In genomic region chr5:55463613-55464012, GRCh38 we compare ENCODE assay signal across 24 cellular contexts.
"Had no signal": no experiment of that assay in that cellular context is flagged by ENCODE, and none has a peak within 500 bp of the region (broad histone marks: within the 10 kb centered on the region; RNA-seq: fewer than 3 reads in every experiment).

No MANE protein-coding gene starts in this region.

- ATAC-seq: HepG2 had no signal

- DNase-seq: IMR-90, Karpas-422, KG1, MG63, NCI-H1092 treated with DMSO at 0.1 percent for 48 hours, NCI-H1436, NCI-H187, NCI-H2029, NCI-H2081 treated with DMSO at 0.1 percent for 48 hours, NCI-H2171, NCI-H226, NCI-H446, NCI-H510A, NCI-H524 treated with DMSO at 0.1 percent for 48 hours, NCI-H69, NCI-H774, Right ventricle myocardium superior, RPMI8226, SIG-M5, SW 1271 had no signal

- H3K4me1 ChIP-seq: SJSA1 had no signal

- FAIRE-seq: HepG2, RCC 7860 had no signal

- H3K9me3 ChIP-seq: MG63, SJSA1 had no signal

- H3K4me3 ChIP-seq: MG63, SJSA1, SK-N-MC had no signal

- H3K36me3 ChIP-seq: MG63, SJSA1 had no signal

- H3K27ac ChIP-seq: SJSA1, SK-N-MC had no signal
